Comparison of ENCODE assay signal across 1 cellular context in the genomic region with DNA sequence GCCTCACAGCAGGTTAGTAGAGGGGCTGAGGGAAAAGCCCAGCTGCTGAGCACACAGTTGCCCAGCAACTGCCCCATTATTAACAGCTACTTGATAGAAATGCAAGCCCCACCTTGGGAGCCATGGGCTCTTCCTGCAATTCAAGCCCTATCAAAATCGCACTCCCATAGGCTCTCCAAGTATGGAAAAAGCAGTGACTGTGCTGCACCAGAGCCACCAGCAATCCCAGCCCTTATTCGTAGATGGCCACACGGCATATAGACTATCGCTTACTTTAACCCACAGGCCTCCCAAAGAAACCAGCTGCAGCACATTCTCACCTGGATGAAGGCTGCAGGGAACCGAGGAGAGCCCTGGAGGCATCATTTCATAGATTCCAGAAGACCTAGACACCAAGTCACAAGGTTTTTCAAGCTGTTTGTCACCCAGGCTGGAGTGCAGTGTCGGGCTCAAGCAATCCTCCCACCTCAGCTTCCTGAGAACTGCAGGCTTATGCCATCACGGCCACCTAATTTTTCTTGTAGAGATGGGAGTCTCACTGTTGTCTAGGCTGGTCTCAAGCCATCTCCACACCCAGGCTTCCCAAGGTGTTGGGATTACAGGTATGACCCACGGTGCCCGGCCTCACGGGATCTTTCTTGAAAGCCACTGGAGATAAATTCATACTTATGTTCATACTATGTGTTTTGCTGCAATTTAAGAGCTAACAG.
A peak's percentile ranks its signal among the peaks of the same experiment; 100 is the strongest.
TF ChIP-seq lines count a peak whose summit lies in the region.

No MANE protein-coding gene starts in this region.

TF ChIP-seq in GM12878, 131 proteins besides CTCF, POLR2A, EP300 and RAD21 (continued from another document):
- TF ChIP-seq NKRF (conservative IDR thresholded peaks at IDR 0.05) (no peak), MXI1 (IDR thresholded peaks at IDR 0.05; ENCODE audit: low read depth, low read length) (0 out of 2 replicates have a peak, but pooled peaks have one; percentile 18), NBN (IDR thresholded peaks at IDR 0.05) (no peak), GABPA (IDR thresholded peaks at IDR 0.05; ENCODE audit: low read depth) (no peak), POLR2AphosphoS2 (IDR thresholded peaks at IDR 0.05; ENCODE audit: low read depth, low read length) (peak; percentile 82; the same call in 1 of the 2 replicates), ESRRA (IDR thresholded peaks at IDR 0.05; ENCODE audit: low read length) (no peak), JUND (IDR thresholded peaks at IDR 0.05; ENCODE audit: low read depth, low read length) (no peak), TAF1 (IDR thresholded peaks at IDR 0.05; ENCODE audit: borderline replicate concordance, low read depth, low read length) (no peak), ATF2 (IDR thresholded peaks at IDR 0.05; ENCODE audit: low read length) (peak; percentile 26; the same call in 1 of the 2 replicates), ZNF207 (IDR thresholded peaks at IDR 0.05; ENCODE audit: borderline replicate concordance) (no peak), PAX8 (IDR thresholded peaks at IDR 0.05) (no peak), MYC (IDR thresholded peaks at IDR 0.05; ENCODE audit: insufficient read depth, insufficient read length, insufficient replicate concordance, low read length, severe bottlenecking) (no peak), ZNF274 (IDR thresholded peaks at IDR 0.05; ENCODE audit: insufficient read depth, insufficient read length) (no peak), ZBED1 (IDR thresholded peaks at IDR 0.05; ENCODE audit: borderline replicate concordance) (peak; percentile 79; the same call in 1 of the 2 replicates), POLR2AphosphoS5 (IDR thresholded peaks at IDR 0.05; ENCODE audit: low read length) (peak; percentile 78; the same call in 1 of the 2 replicates), BHLHE40 (IDR thresholded peaks at IDR 0.05; ENCODE audit: borderline replicate concordance in 1 of 2, low read depth in 2 of 2, low read length in 1 of 2) (no peak), STAT3 (IDR thresholded peaks at IDR 0.05; ENCODE audit: low read depth, low read length) (no peak), SMAD5 (IDR thresholded peaks at IDR 0.05; ENCODE audit: low read depth) (peak; percentile 49), TARDBP (IDR thresholded peaks at IDR 0.05; ENCODE audit: borderline replicate concordance) (no peak), NFXL1 (IDR thresholded peaks at IDR 0.05; ENCODE audit: borderline replicate concordance) (no peak), NR2F1 (conservative IDR thresholded peaks at IDR 0.05) (no peak), IKZF1 (conservative IDR thresholded peaks at IDR 0.05) (no peak), RELA (IDR thresholded peaks at IDR 0.05; ENCODE audit: borderline replicate concordance, partially characterized antibody) (no peak), SP1 (IDR thresholded peaks at IDR 0.05; ENCODE audit: low read depth, low read length) (no peak), PBX3 (IDR thresholded peaks at IDR 0.05; ENCODE audit: insufficient replicate concordance, low read depth, low read length) (no peak), POU2F2 (IDR thresholded peaks at IDR 0.05; ENCODE audit: borderline replicate concordance, low read depth, low read length) (peak; percentile 49; the same call in 1 of the 3 replicates), KAT2A (conservative IDR thresholded peaks at IDR 0.05; ENCODE audit: control insufficient read depth, low read depth, low read length) (no peak)
- TF ChIP-seq, protein P1, sequence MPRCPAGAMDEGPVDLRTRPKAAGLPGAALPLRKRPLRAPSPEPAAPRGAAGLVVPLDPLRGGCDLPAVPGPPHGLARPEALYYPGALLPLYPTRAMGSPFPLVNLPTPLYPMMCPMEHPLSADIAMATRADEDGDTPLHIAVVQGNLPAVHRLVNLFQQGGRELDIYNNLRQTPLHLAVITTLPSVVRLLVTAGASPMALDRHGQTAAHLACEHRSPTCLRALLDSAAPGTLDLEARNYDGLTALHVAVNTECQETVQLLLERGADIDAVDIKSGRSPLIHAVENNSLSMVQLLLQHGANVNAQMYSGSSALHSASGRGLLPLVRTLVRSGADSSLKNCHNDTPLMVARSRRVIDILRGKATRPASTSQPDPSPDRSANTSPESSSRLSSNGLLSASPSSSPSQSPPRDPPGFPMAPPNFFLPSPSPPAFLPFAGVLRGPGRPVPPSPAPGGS (IDR thresholded peaks at IDR 0.05; ENCODE audit: borderline replicate concordance, insufficient read depth, low read depth, low read length, poor library complexity, severe bottlenecking), result peak; percentile 73
